ENCODE assay signal across 1 cellular context in genomic region chr14:30573203-30573814, GRCh38.
TF ChIP-seq lines count a peak whose summit lies in the region.

No MANE protein-coding gene starts in this region.

TF ChIP-seq in HepG2, 621 proteins besides CTCF, POLR2A, EP300 and RAD21 (continued from another document):
- TF ChIP-seq ARID3A (IDR thresholded peaks at IDR 0.05; ENCODE audit: low read depth, low read length) (0 out of 2 replicates have a peak, but pooled peaks have one; percentile 33), PAWR (CRISPR knock-in tag; IDR thresholded peaks at IDR 0.05; ENCODE audit: borderline replicate concordance) (no peak), PLSCR1 (CRISPR knock-in tag; IDR thresholded peaks at IDR 0.05; ENCODE audit: borderline replicate concordance) (no peak), ZNF562 (CRISPR knock-in tag; IDR thresholded peaks at IDR 0.05; ENCODE audit: borderline replicate concordance) (no peak), ZNF576 (CRISPR knock-in tag; IDR thresholded peaks at IDR 0.05) (no peak), RBM22 (optimal IDR thresholded peaks at IDR 0.05; ENCODE audit: low read length) (peak; percentile 52), ZNF580 (CRISPR knock-in tag; IDR thresholded peaks at IDR 0.05; ENCODE audit: borderline replicate concordance, low read depth) (no peak), ELF3 (CRISPR knock-in tag; IDR thresholded peaks at IDR 0.05) (no peak), HOXA7 (CRISPR knock-in tag; IDR thresholded peaks at IDR 0.05) (no peak), XBP1 (CRISPR knock-in tag; IDR thresholded peaks at IDR 0.05) (no peak), REST (IDR thresholded peaks at IDR 0.05; ENCODE audit: borderline replicate concordance in 1 of 2, low read depth in 1 of 2, low read length in 2 of 2) (no peak), ZNF761 (CRISPR knock-in tag; conservative IDR thresholded peaks at IDR 0.05) (no peak)
